ENCODE assay signal across 21 cellular contexts in the genomic region with DNA sequence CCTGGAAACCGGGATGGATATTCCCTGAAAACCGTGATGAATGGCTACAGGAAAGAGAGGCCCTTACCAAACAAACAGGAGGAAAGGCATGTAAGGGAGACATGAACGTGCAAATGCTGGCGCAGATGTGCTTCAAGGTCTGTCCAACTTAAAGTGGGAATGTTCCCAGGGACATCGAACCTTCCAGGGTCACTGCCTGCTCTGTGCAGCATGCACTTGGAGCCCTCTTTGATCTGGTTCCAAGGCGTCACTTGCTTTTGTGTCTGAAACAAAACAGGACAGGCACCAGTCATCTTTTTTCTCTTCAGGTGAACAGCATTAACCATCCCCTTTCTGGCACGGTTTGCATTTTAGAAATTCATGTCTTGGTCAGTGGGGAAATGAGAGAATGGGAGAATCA.
"Had no signal": no experiment of that assay in that cellular context is flagged by ENCODE, and none has a peak within 500 bp of the region (broad histone marks: within the 10 kb centered on the region; RNA-seq: fewer than 3 reads in every experiment).

No MANE protein-coding gene starts in this region.

- H3K9me3 ChIP-seq: esophagus squamous epithelium, neutrophil, prostate gland, sigmoid colon, thyroid gland, vagina had no signal

- H3K27ac Mint-ChIP-seq: effector memory CD8-positive, alpha-beta T cell; naive thymus-derived CD8-positive, alpha-beta T cell; stimulated activated effector memory CD8-positive, alpha-beta T cell treated with anti-CD3 and anti-CD28 coated beads, Interleukin-12 subunit alpha, Interleukin-12 subunit beta, amount 100 ng/mL, for 72 hours had no signal

- H3K4me1 Mint-ChIP-seq: naive thymus-derived CD8-positive, alpha-beta T cell; stimulated activated effector memory CD8-positive, alpha-beta T cell treated with anti-CD3 and anti-CD28 coated beads, Interleukin-12 subunit alpha, Interleukin-12 subunit beta, amount 100 ng/mL, for 72 hours had no signal

- H3K27me3 Mint-ChIP-seq: effector memory CD8-positive, alpha-beta T cell; naive thymus-derived CD8-positive, alpha-beta T cell had no signal

- H3K36me3 Mint-ChIP-seq: naive thymus-derived CD8-positive, alpha-beta T cell; stimulated activated effector memory CD8-positive, alpha-beta T cell treated with anti-CD3 and anti-CD28 coated beads, Interleukin-12 subunit alpha, Interleukin-12 subunit beta, amount 100 ng/mL, for 72 hours had no signal

- H3K9ac ChIP-seq: parathyroid adenoma had no signal

- H3K27ac ChIP-seq: esophagus squamous epithelium, neutrophil, parathyroid adenoma, prostate gland, right atrium auricular region, sigmoid colon, stomach, thyroid gland, vagina had no signal

- DNase-seq: cortex of kidney; effector memory CD8-positive, alpha-beta T cell; erythroblast; esophagus squamous epithelium; foreskin melanocyte; glutamatergic neuron; mesendoderm; naive thymus-derived CD8-positive, alpha-beta T cell; sigmoid colon; stimulated activated CD4-positive, alpha-beta T cell treated with anti-CD3 and anti-CD28 coated beads, Interleukin-2, amount 100 ng/mL, for 24 hours; stimulated activated CD4-positive, alpha-beta T cell treated with anti-CD3 and anti-CD28 coated beads, Interleukin-4, amount 100 ng/mL, for 24 hours; stimulated activated naive CD4-positive, alpha-beta T cell treated with Interleukin-2 at 50 U/mL for 16 hours; stomach; thyroid gland; trophoblast cell had no signal

- H3K4me1 ChIP-seq: esophagus squamous epithelium, parathyroid adenoma, prostate gland, right atrium auricular region, thyroid gland, vagina had no signal

- H3K4me3 ChIP-seq: esophagus squamous epithelium, prostate gland, right atrium auricular region, sigmoid colon, stomach, thyroid gland, vagina had no signal

- H3K36me3 ChIP-seq: esophagus squamous epithelium, neutrophil, prostate gland, right atrium auricular region, sigmoid colon, stomach, thyroid gland, vagina had no signal

- H3K27me3 ChIP-seq: esophagus squamous epithelium, neutrophil, right atrium auricular region, sigmoid colon, stomach, thyroid gland, vagina had no signal

- H3K4me3 Mint-ChIP-seq: effector memory CD8-positive, alpha-beta T cell; naive thymus-derived CD8-positive, alpha-beta T cell; stimulated activated effector memory CD8-positive, alpha-beta T cell treated with anti-CD3 and anti-CD28 coated beads, Interleukin-12 subunit alpha, Interleukin-12 subunit beta, amount 100 ng/mL, for 72 hours had no signal
